Comparison of ENCODE assay signal across 3 cellular contexts in the genomic region with DNA sequence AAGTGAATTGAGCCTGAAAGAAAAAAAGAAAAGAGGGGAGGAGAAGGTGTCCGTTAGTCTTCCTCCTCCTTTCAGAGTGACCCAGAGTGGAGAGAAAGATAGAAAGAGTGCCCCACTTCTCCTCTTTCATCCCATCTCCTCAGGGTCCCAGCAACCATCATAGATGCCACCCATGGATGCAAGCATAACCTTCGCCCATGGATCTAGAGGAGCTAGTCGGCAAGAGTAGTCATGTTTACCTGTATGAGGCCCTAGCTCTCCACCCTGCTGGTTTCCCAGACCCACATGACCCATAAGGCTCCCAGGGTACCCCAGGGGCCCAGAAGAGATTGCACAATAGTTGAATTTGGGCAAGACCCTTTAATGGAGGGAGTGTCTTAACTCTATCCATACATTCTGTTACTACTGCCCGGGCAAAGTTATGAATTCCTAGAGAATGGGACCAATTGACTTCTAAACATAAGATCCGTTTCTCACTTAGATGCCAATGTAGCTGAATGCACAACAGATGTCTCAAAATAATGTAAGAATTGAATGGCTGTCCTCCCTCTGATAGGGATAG.
TF ChIP-seq lines count a peak whose summit lies in the region.

No MANE protein-coding gene starts in this region.

TF ChIP-seq in HCT116, 20 proteins besides CTCF, POLR2A, EP300 and RAD21 (continued from another document):
- TF ChIP-seq, protein P1, sequence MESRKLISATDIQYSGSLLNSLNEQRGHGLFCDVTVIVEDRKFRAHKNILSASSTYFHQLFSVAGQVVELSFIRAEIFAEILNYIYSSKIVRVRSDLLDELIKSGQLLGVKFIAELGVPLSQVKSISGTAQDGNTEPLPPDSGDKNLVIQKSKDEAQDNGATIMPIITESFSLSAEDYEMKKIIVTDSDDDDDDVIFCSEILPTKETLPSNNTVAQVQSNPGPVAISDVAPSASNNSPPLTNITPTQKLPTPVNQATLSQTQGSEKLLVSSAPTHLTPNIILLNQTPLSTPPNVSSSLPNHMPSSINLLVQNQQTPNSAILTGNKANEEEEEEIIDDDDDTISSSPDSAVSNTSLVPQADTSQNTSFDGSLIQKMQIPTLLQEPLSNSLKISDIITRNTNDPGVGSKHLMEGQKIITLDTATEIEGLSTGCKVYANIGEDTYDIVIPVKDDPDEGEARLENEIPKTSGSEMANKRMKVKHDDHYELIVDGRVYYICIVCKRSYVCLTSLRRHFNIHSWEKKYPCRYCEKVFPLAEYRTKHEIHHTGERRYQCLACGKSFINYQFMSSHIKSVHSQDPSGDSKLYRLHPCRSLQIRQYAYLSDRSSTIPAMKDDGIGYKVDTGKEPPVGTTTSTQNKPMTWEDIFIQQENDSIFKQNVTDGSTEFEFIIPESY (IDR thresholded peaks at IDR 0.05; ENCODE audit: extremely low read depth, insufficient replicate concordance, low read length): no peak
- TF ChIP-seq EGR1 (IDR thresholded peaks at IDR 0.05; ENCODE audit: low read depth) (no peak), CBX3 (IDR thresholded peaks at IDR 0.05; ENCODE audit: low read depth) (peak; percentile 100), FOSL1 (IDR thresholded peaks at IDR 0.05; ENCODE audit: low read depth) (no peak)
TF ChIP-seq in HCT116: peak in this region for 2.

TF ChIP-seq in GM12878, 131 proteins besides CTCF, POLR2A, EP300 and RAD21 (continued from another document):
- TF ChIP-seq, protein P2, sequence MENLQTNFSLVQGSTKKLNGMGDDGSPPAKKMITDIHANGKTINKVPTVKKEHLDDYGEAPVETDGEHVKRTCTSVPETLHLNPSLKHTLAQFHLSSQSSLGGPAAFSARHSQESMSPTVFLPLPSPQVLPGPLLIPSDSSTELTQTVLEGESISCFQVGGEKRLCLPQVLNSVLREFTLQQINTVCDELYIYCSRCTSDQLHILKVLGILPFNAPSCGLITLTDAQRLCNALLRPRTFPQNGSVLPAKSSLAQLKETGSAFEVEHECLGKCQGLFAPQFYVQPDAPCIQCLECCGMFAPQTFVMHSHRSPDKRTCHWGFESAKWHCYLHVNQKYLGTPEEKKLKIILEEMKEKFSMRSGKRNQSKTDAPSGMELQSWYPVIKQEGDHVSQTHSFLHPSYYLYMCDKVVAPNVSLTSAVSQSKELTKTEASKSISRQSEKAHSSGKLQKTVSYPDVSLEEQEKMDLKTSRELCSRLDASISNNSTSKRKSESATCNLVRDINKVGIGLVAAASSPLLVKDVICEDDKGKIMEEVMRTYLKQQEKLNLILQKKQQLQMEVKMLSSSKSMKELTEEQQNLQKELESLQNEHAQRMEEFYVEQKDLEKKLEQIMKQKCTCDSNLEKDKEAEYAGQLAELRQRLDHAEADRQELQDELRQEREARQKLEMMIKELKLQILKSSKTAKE (IDR thresholded peaks at IDR 0.05; ENCODE audit: low read depth, poor library complexity, severe bottlenecking): no peak

TF ChIP-seq in SK-N-SH treated with all-trans-retinoic acid at 6 μM for 48 hours, 23 proteins besides CTCF, POLR2A, EP300 and RAD21:
- TF ChIP-seq, protein P3, sequence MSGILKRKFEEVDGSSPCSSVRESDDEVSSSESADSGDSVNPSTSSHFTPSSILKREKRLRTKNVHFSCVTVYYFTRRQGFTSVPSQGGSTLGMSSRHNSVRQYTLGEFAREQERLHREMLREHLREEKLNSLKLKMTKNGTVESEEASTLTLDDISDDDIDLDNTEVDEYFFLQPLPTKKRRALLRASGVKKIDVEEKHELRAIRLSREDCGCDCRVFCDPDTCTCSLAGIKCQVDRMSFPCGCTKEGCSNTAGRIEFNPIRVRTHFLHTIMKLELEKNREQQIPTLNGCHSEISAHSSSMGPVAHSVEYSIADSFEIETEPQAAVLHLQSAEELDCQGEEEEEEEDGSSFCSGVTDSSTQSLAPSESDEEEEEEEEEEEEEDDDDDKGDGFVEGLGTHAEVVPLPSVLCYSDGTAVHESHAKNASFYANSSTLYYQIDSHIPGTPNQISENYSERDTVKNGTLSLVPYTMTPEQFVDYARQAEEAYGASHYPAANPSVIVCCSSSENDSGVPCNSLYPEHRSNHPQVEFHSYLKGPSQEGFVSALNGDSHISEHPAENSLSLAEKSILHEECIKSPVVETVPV (CRISPR knock-in tag; IDR thresholded peaks at IDR 0.05): no peak
- TF ChIP-seq ZNF8 (CRISPR knock-in tag; IDR thresholded peaks at IDR 0.05) (no peak), TCF4 (CRISPR knock-in tag; IDR thresholded peaks at IDR 0.05; ENCODE audit: borderline replicate concordance) (no peak)
